8 cellular contexts compared by ENCODE assay signal in the genomic region with DNA sequence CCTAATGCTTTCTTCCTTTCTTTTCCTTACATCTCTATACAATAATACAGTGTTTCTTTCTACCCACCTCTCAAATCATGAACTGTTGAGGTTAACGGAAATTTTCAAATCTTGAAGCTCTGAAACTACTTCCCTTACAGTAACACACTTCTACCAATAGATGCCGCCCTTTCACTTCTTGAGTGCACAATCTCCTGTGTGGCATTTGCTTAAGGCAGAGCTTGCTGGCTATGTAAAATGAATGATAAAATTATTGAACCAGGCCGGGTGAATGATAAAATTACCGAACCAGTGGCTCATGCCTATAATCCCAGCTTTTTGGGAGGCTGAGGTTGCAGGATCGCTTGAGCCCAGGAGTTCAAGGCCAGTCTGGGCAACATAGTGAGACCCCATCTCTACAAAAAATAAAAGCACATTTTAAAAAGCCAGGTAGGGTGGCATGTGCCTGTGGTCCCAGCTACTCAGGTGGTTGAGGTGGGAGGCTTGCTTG. TPM values are rescaled to one million over a fixed set of nuclear protein-coding genes. Genes with fewer than 3 reads are reported as not detected.
A peak's percentile ranks its signal among the peaks of the same experiment; 100 is the strongest.
DNase-seq lines count a peak whose midpoint lies in the region; ATAC-seq, FAIRE-seq and TF ChIP-seq lines count a peak whose summit lies in the region.

No MANE protein-coding gene starts in this region.

- H3K36me3 Mint-ChIP-seq in astrocyte (ENCODE audit: low read depth, unreplicated experiment) = no peaks in the 10 kb centered on the region

- H4K20me1 ChIP-seq in PC-3 (ENCODE audit: low read length) (no peaks in the 10 kb centered on the region), astrocyte (ENCODE audit: insufficient read depth, low read length) (no peaks in the 10 kb centered on the region)

- no peaks in the 10 kb centered on the region for H3K9me2 ChIP-seq in PC-3 (replicated peaks; ENCODE audit: low read length)

- H3K79me2 ChIP-seq in PC-3 (ENCODE audit: low read length) (no peaks in the 10 kb centered on the region), astrocyte (ENCODE audit: insufficient read depth, low read length) (no peaks in the 10 kb centered on the region)

- H3K4me1 Mint-ChIP-seq in astrocyte (ENCODE audit: low read depth, unreplicated experiment) = peaks cover 26% of the 10 kb centered on the region

- POLR2A ChIA-PET in PC-3 (lab: Charles Lee; ENCODE audit: unreplicated experiment) = interaction anchor here (0.6 kb wide), 2 partner anchors 13 to 313 kb away, joined by 4 to 7 read pairs; no protein-coding TSS in a partner anchor

- H3K36me3 ChIP-seq in PC-3 (ENCODE audit: low read depth, low read length) (no peaks in the 10 kb centered on the region), astrocyte (ENCODE audit: insufficient read depth, low read length) (no peaks in the 10 kb centered on the region)

- CTCF ChIA-PET in PC-3 (lab: Charles Lee) = interaction anchor here (0.6 to 4.1 kb wide), 19 partner anchors 12 to 393 kb away, joined by 3 to 64 read pairs (median 5); no protein-coding TSS in a partner anchor

- no TSS peak for BruUV-seq in PC-3 (replicated peaks; lab: Mats Ljungman, UMichigan)

- intact Hi-C loops in PC-3 (cut with micrococcal nuclease) = loop anchor here (1.0 to 2.0 kb wide), 5 partner anchors 15 to 247 kb away; no protein-coding TSS in a partner anchor

- peaks cover 4% of the 10 kb centered on the region for H3K9me3 Mint-ChIP-seq in astrocyte (ENCODE audit: unreplicated experiment)

- DNase-seq in activated gamma-delta T cell treated with Interleukin-2 at 50 U/mL for 16 hours (peak; percentile 33), activated gamma-delta T cell (lab: John Stamatoyannopoulos, UW) (no peak), KBM-7 (peak; percentile 67), PC-3 (peak; percentile 90), astrocyte (ENCODE audit: low read depth) (peak; percentile 60), hepatic stellate cell (ENCODE audit: low spot score) (peak; percentile 43), skeletal muscle cell (ENCODE audit: low read depth) (peak; percentile 51)

- H3K27ac ChIP-seq in PC-3 (ENCODE audit: low read length) (no peak overlapping the region), astrocyte (ENCODE audit: low read depth, low read length) (no peak overlapping the region)

- H3K4me3 Mint-ChIP-seq in astrocyte (ENCODE audit: unreplicated experiment) = no peak overlapping the region

- no peaks in the 10 kb centered on the region for H3F3A ChIP-seq in PC-3 (ENCODE audit: low read length, unreplicated experiment)

- peak; percentile 83 for FAIRE-seq in astrocyte (lab: Jason Lieb, UNC)

- TF ChIP-seq CTCF in PC-3 (conservative IDR thresholded peaks at IDR 0.05; ENCODE audit: low read depth, low read length) (peak; percentile 97), astrocyte (IDR thresholded peaks at IDR 0.05; ENCODE audit: insufficient read depth, low read depth, low read length) (peak; percentile 95)

- H3K4me1 ChIP-seq in PC-3 (ENCODE audit: insufficient read depth, low read length) (peaks cover 26% of the 10 kb centered on the region), astrocyte (ENCODE audit: insufficient read depth, low read length) (peaks cover 8% of the 10 kb centered on the region)

- H2AFZ ChIP-seq in PC-3 (ENCODE audit: low read length) = peak overlapping the region; percentile 6; the same call in 1 of the 2 replicates
- no peak overlapping the region for H2AFZ ChIP-seq in astrocyte (ENCODE audit: low read depth, low read length)

- H3K9me3 ChIP-seq in PC-3 (ENCODE audit: low read length) (no peaks in the 10 kb centered on the region), astrocyte (ENCODE audit: insufficient read depth, low read depth, low read length) (no peaks in the 10 kb centered on the region)

- no peak overlapping the region for H3K9ac ChIP-seq in PC-3 (ENCODE audit: low read length)
- no peak overlapping the region for H3K9ac ChIP-seq in astrocyte (ENCODE audit: low read length)

- H3K4me2 ChIP-seq in PC-3 (ENCODE audit: low read length) (0 out of 2 replicates have a peak overlapping the region, but pooled peaks have one; percentile 19), astrocyte (ENCODE audit: low read length) (no peak overlapping the region)

- ATAC-seq in PC-3 (peak; percentile 79), HG03135 (IDR thresholded peaks at IDR 0.05; ENCODE audit: unreplicated experiment) (no peak)

- no peak overlapping the region for H3K27ac Mint-ChIP-seq in astrocyte (ENCODE audit: unreplicated experiment)

- no peak overlapping the region for H3K4me3 ChIP-seq in PC-3 (ENCODE audit: low read length)
- H3K4me3 ChIP-seq in astrocyte (ENCODE audit: insufficient read depth, low read depth, low read length) = no peak overlapping the region
- H3K4me3 ChIP-seq in skeletal muscle cell (ENCODE audit: low read depth, low read length) = no peak overlapping the region

- in situ Hi-C loops in KBM-7 (cut with MboI; ENCODE audit: low pct_unique_long_range_greater_than_20kb, low sequenced_read_pairs) = no loop called here

- H3K27me3 ChIP-seq in PC-3 (ENCODE audit: low read length) (no peaks in the 10 kb centered on the region), astrocyte (ENCODE audit: insufficient read depth, low read length) (no peaks in the 10 kb centered on the region)

- no peaks in the 10 kb centered on the region for H3K27me3 Mint-ChIP-seq in astrocyte (ENCODE audit: low read depth, unreplicated experiment)

RNA-seq across cellular contexts. Expression of gene KCNS1, which starts 56.8 kb away (rescaled TPM):
- total RNA-seq in PC-3 (2014; rRNA removed) = not detected in 2 replicates
- total RNA-seq in astrocyte = 2.2 and 2.3 TPM in 2 replicates
